ENCODE assay signal across 8 cellular contexts in genomic region chr1:173255214-173255813, GRCh38. TPM values are rescaled to one million over a fixed set of nuclear protein-coding genes. Genes with fewer than 3 reads are reported as not detected.
DNase-seq lines count a peak whose midpoint lies in the region; ATAC-seq, FAIRE-seq and TF ChIP-seq lines count a peak whose summit lies in the region.

No MANE protein-coding gene starts in this region.

- H2BK5ac ChIP-seq in H1 (ENCODE audit: low read depth, low read length), result no peak overlapping the region

- no peaks in the 10 kb centered on the region for H3K23me2 ChIP-seq in H1 (ENCODE audit: low read depth, low read length)

- no peak overlapping the region for H3K56ac ChIP-seq in H1 (replicated peaks; ENCODE audit: insufficient read length, low read depth, low read length)

- H3K4me1 ChIP-seq in A673 (ENCODE audit: insufficient read depth, low read length, poor library complexity, severe bottlenecking), result no peaks in the 10 kb centered on the region
- H3K4me1 ChIP-seq in H1 (replicated peaks in 1 of 4; ENCODE audit: control insufficient read depth in 3 of 4, insufficient read depth in 4 of 4, low read length in 3 of 4), result no peaks in the 10 kb centered on the region
- peaks cover 4% of the 10 kb centered on the region for H3K4me1 ChIP-seq in osteoblast (ENCODE audit: insufficient read depth, low read length)
- H3K4me1 ChIP-seq in suprapubic skin, result no peaks in the 10 kb centered on the region

- H3K27me3 ChIP-seq in A673 (replicated peaks; ENCODE audit: insufficient read depth, low read depth, low read length, poor library complexity) (no peaks in the 10 kb centered on the region), H1 (replicated peaks in 1 of 4; ENCODE audit: control insufficient read depth in 3 of 4, extremely low read depth in 1 of 4, insufficient read depth in 3 of 4, low read length in 3 of 4) (no peaks in the 10 kb centered on the region), osteoblast (ENCODE audit: insufficient read depth, low read length) (no peaks in the 10 kb centered on the region), suprapubic skin (no peaks in the 10 kb centered on the region)

- no peak for FAIRE-seq in H1 (lab: Jason Lieb, UNC)

- H3K9ac ChIP-seq in H1 (replicated peaks in 1 of 4; ENCODE audit: extremely low read depth in 1 of 4, low read depth in 3 of 4, low read length in 3 of 4), result no peak overlapping the region

- POLR2A ChIA-PET in A673 (lab: Charles Lee; ENCODE audit: low non-redundant PET) (no interaction called here), GM10248 (lab: Yijun Ruan, JAX) (no interaction called here), H1 (lab: Charles Lee; ENCODE audit: partially characterized antibody) (no interaction called here)

- H3K4me2 ChIP-seq in H1 (ENCODE audit: insufficient read depth in 1 of 2, low read depth in 2 of 2, low read length in 2 of 2) (no peak overlapping the region), osteoblast (ENCODE audit: insufficient read depth, low read length) (peak overlapping the region; percentile 28)

- H4K91ac ChIP-seq in H1 (replicated peaks; ENCODE audit: insufficient read length, low read length), result no peak overlapping the region

- no peak overlapping the region for H4K5ac ChIP-seq in H1 (ENCODE audit: insufficient read length, low read depth, low read length)

- CTCF ChIA-PET in A673 (lab: Charles Lee) (interaction anchor here (0.7 kb wide), 1 partner anchor 31 kb away, joined by 3 read pairs; no protein-coding TSS in a partner anchor), GM10248 (lab: Yijun Ruan, JAX) (interaction anchor here (0.7 to 3.8 kb wide), 22 partner anchors 8 to 511 kb away, joined by 3 to 18 read pairs (median 4); no protein-coding TSS in a partner anchor), H1 (lab: Charles Lee; ENCODE audit: partially characterized antibody) (interaction anchor here (0.6 to 1.5 kb wide), 24 partner anchors 10 to 1445 kb away, joined by 3 to 8 read pairs (median 3); no protein-coding TSS in a partner anchor)

- H3K9me3 ChIP-seq in A673 (ENCODE audit: low read depth, low read length, poor library complexity, severe bottlenecking) (no peaks in the 10 kb centered on the region), H1 (ENCODE audit: insufficient read depth in 2 of 2, low read depth in 1 of 2, low read length in 1 of 2) (no peaks in the 10 kb centered on the region), osteoblast (ENCODE audit: low read depth, low read length) (no peaks in the 10 kb centered on the region), suprapubic skin (peaks cover 7% of the 10 kb centered on the region)

- H3K18ac ChIP-seq in H1 (ENCODE audit: extremely low read depth, low read length), result no peak overlapping the region

- H3K36me3 ChIP-seq in A673 (ENCODE audit: insufficient read depth, low read length, poor library complexity, severe bottlenecking) (no peaks in the 10 kb centered on the region), H1 (ENCODE audit: control insufficient read depth in 2 of 4, insufficient read depth in 4 of 4, low read length in 3 of 4) (no peaks in the 10 kb centered on the region), osteoblast (ENCODE audit: insufficient read depth, low read length) (no peaks in the 10 kb centered on the region), suprapubic skin (no peaks in the 10 kb centered on the region)

- peak; percentile 67 to 71 for TF ChIP-seq RAD21 in H1 (IDR thresholded peaks at IDR 0.05 in 1 of 2, conservative IDR thresholded peaks at IDR 0.05 in 1 of 2; ENCODE audit: low read depth in 2 of 2, low read length in 2 of 2)

- no peak overlapping the region for H2BK12ac ChIP-seq in H1 (ENCODE audit: low read depth, low read length)

- H4K20me1 ChIP-seq in H1 (replicated peaks in 1 of 2; ENCODE audit: control insufficient read depth in 1 of 2, insufficient read depth in 2 of 2, low read length in 2 of 2) (no peaks in the 10 kb centered on the region), osteoblast (ENCODE audit: insufficient read depth, low read length) (no peaks in the 10 kb centered on the region)

- no peak overlapping the region for H3K14ac ChIP-seq in H1 (ENCODE audit: insufficient read length)

- no peak overlapping the region for H2BK120ac ChIP-seq in H1 (replicated peaks; ENCODE audit: low read depth, low read length)

- TF ChIP-seq CTCF in A673 (conservative IDR thresholded peaks at IDR 0.05; ENCODE audit: low read depth, low read length), result peak; percentile 91
- peak; percentile 64 for TF ChIP-seq CTCF in GM10248 (IDR thresholded peaks at IDR 0.05; ENCODE audit: control extremely low read depth, extremely low read depth, low read depth, missing control alignments)
- TF ChIP-seq CTCF in H1 (IDR thresholded peaks at IDR 0.05; ENCODE audit: control extremely low read depth in 1 of 3, insufficient read depth in 1 of 3, low read depth in 1 of 3, low read length in 3 of 3), result peak in 2 of 3 experiments; percentile 39 to 60; a peak in 2 of 4 replicates
- TF ChIP-seq CTCF in osteoblast (IDR thresholded peaks at IDR 0.05; ENCODE audit: extremely low read depth, low read depth, low read length), result peak; percentile 90
- TF ChIP-seq CTCF in suprapubic skin (IDR thresholded peaks at IDR 0.05), result peak in 1 of 2 donors; percentile 48

- H3K4me3 ChIP-seq in A673 (ENCODE audit: low read depth, low read length, poor library complexity, severe bottlenecking) (no peak overlapping the region), H1 (ENCODE audit: extremely low read depth in 1 of 4, insufficient read depth in 2 of 4, low read depth in 3 of 4, low read length in 4 of 4) (no peak overlapping the region), osteoblast (ENCODE audit: insufficient read depth, low read length) (no peak overlapping the region), suprapubic skin (no peak overlapping the region)

- no peaks in the 10 kb centered on the region for H3K79me2 ChIP-seq in H1 (ENCODE audit: control insufficient read depth in 1 of 2, insufficient read depth in 2 of 2, low read length in 2 of 2)
- no peaks in the 10 kb centered on the region for H3K79me2 ChIP-seq in osteoblast (ENCODE audit: insufficient read depth, low read length)

- no peak overlapping the region for H3K23ac ChIP-seq in H1 (ENCODE audit: insufficient read length)

- H3K79me1 ChIP-seq in H1 (ENCODE audit: low read depth, low read length), result no peaks in the 10 kb centered on the region

- H3K27ac ChIP-seq in A673 (ENCODE audit: low read depth, low read length, poor library complexity, severe bottlenecking), result no peak overlapping the region
- H3K27ac ChIP-seq in H1 (ENCODE audit: low read depth, low read length), result no peak overlapping the region
- H3K27ac ChIP-seq in osteoblast (ENCODE audit: low read depth, low read length), result no peak overlapping the region
- H3K27ac ChIP-seq in suprapubic skin, result no peak overlapping the region

- H3K4ac ChIP-seq in H1 (replicated peaks; ENCODE audit: insufficient read length, low read depth, low read length), result no peak overlapping the region

- no peak overlapping the region for H2BK15ac ChIP-seq in H1 (ENCODE audit: low read length)

- no peak overlapping the region for H2AK5ac ChIP-seq in H1 (ENCODE audit: low read depth, low read length)

- no peak for TF ChIP-seq POLR2A in H1 (IDR thresholded peaks at IDR 0.05; ENCODE audit: control extremely low read depth in 1 of 2, low read depth in 2 of 2, low read length in 2 of 2)
- no peak for TF ChIP-seq POLR2A in suprapubic skin (IDR thresholded peaks at IDR 0.05)

- DNase-seq in A673 (ENCODE audit: low spot score) (peak; percentile 48), GM10248 (ENCODE audit: extremely low spot score) (peak; percentile 26), NOMO-1 treated with DMSO at 0.1 percent for 48 hours (lab: John Stamatoyannopoulos, UW; ENCODE audit: unreplicated experiment) (peak; percentile 26), H1 (ENCODE audit: low read depth in 1 of 2, low spot score in 2 of 2) (no peak), osteoblast (ENCODE audit: insufficient read length, low spot score, missing footprints) (no peak), suprapubic skin (ENCODE audit: low spot score in 2 of 2) (no peak)

- H2BK20ac ChIP-seq in H1 (ENCODE audit: low read length), result no peak overlapping the region

- ATAC-seq in HG02852 (IDR thresholded peaks at IDR 0.05; ENCODE audit: unreplicated experiment) (no peak), HG02571 (IDR thresholded peaks at IDR 0.05; ENCODE audit: unreplicated experiment) (no peak)

- H2AFZ ChIP-seq in H1 (ENCODE audit: low read length), result no peak overlapping the region
- H2AFZ ChIP-seq in osteoblast (ENCODE audit: low read length), result no peak overlapping the region

- H4K8ac ChIP-seq in H1 (ENCODE audit: extremely low read depth, insufficient read depth, low read length), result no peak overlapping the region

- no peak for TF ChIP-seq EP300 in H1 (IDR thresholded peaks at IDR 0.05; ENCODE audit: borderline replicate concordance in 1 of 2, low read depth in 2 of 2, low read length in 2 of 2)
- no peak for TF ChIP-seq EP300 in suprapubic skin (IDR thresholded peaks at IDR 0.05)

- intact Hi-C loops in A673 (cut with micrococcal nuclease; ENCODE audit: unreplicated experiment), result loop anchor here (10.0 kb wide), 1 partner anchor 149 kb away; no protein-coding TSS in a partner anchor

- no TSS peak for BruUV-seq in A673 (replicated peaks; lab: Mats Ljungman, UMichigan)

- WGBS in H1 (ENCODE audit: extremely low coverage in 1 of 2, insufficient coverage in 1 of 2, insufficient read length in 1 of 2, insufficient replicate concordance in 2 of 2, low coverage in 1 of 2, low lambda C conversion rate in 2 of 2, missing lambda C conversion rate in 1 of 2), 2 experiments, result 32% methylated on average over 3 of the region's 3 CpGs; no CpG with 5 or more reads in 1 of the 2 experiments
- WGBS in suprapubic skin, result 36% methylated on average over 3 of the region's 3 CpGs

TF ChIP-seq in H1, 55 proteins besides CTCF, POLR2A, EP300 and RAD21 (continues in another document):
- no peak for TF ChIP-seq SP4 (IDR thresholded peaks at IDR 0.05; ENCODE audit: low read length)
- TF ChIP-seq KDM1A (IDR thresholded peaks at IDR 0.05; ENCODE audit: borderline replicate concordance, low read length), result no peak
- no peak for TF ChIP-seq POU5F1 (IDR thresholded peaks at IDR 0.05; ENCODE audit: low read depth, low read length)
- no peak for TF ChIP-seq RFX5 (IDR thresholded peaks at IDR 0.05; ENCODE audit: borderline replicate concordance, low read depth, low read length)
- TF ChIP-seq RBBP5 (IDR thresholded peaks at IDR 0.05; ENCODE audit: borderline replicate concordance, low read depth, low read length), result no peak

RNA-seq across cellular contexts. Expression of gene TNFSF4, which starts 48.2 kb away (rescaled TPM):
- total RNA-seq in A673 (2021), result 0.20 and 0.21 TPM in 2 replicates
- 0.59 and 0.63 TPM in 2 replicates for total RNA-seq in H1 (2021; fragmentation: NEBNext Ultra II Directional; extraction: Animal tissue kit (Norgen Biotek cat#: 25700))
- polyA plus RNA-seq in H1 (2011; rRNA removed), result 0.31 and 0.54 TPM in 2 replicates
- 0.52 TPM for polyA plus RNA-seq in H1 (2011; cell fraction: cytosol; rRNA removed)
- 0.39 TPM for polyA plus RNA-seq in H1 (2011; cell fraction: nucleus; rRNA removed)
- polyA plus RNA-seq in H1 (2012, experiment 1 of 2), result 0.34 to 0.79 TPM (median 0.50 TPM) in 4 replicates
- 0.07 TPM for polyA plus RNA-seq in H1 (2012, experiment 2 of 2)
- 0.30 TPM for polyA plus RNA-seq in H1 (2013, experiment 1 of 2)
- polyA plus RNA-seq in H1 (2013, experiment 2 of 2), result 0.24 TPM
- polyA minus RNA-seq in H1 (2011; rRNA and poly(A)+ RNA removed), result 0.69 and 1.4 TPM in 2 replicates
- polyA minus RNA-seq in H1 (2011; cell fraction: cytosol; rRNA and poly(A)+ RNA removed), result 0.51 TPM
- polyA minus RNA-seq in H1 (2011; cell fraction: nucleus; rRNA and poly(A)+ RNA removed), result 4.3 TPM
- total RNA-seq in osteoblast, result 0.59 and 1.1 TPM in 2 replicates
- under 1 TPM in 2 of 4 donors, not detected in 2; 0.15 to 0.29 TPM for total RNA-seq in suprapubic skin

Comparison
In these comparisons a context has a peak if more than half of its experiments do, and no peak if none do; other contexts are left out.
1. DNase-seq: peak in A673 (single experiment), GM10248 (single experiment) and NOMO-1 treated with DMSO at 0.1 percent for 48 hours (single experiment); none in H1 (0 of 2), osteoblast (single experiment) and suprapubic skin (0 of 2).